In the genomic region with DNA sequence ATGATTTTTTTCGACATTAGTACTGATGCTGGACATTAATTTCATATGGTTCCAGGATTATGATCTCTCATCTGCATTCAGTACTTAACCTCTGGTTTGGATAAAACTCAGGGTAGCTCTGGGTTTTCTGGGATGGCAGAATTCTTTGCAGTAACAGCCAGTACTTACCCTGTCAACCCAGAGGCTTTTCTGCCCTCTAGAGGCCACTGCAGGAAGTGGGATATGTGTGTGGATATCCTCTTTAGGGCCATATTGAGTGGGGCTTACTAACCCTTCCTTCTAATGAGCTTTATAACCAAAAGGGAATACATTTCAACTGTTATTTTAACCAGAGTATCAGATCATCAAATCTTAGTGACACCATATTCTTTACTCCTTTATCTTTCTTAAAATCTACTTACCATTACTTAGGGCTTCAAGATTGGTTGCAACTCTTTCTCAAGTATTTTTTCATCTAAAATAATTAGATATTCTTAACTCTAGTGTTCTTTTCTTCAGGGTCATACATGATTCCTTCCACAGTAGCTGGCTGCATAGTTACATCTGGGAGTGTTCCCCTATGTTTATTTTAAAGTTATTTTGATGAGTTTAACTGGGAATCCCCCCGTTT, we compare ENCODE assay signal across 8 cellular contexts.
DNase-seq lines count a peak whose midpoint lies in the region; ATAC-seq, FAIRE-seq and TF ChIP-seq lines count a peak whose summit lies in the region.

No MANE protein-coding gene starts in this region.

- no peak overlapping the region for H3K9ac ChIP-seq in OCI-LY1 (ENCODE audit: low read length)

- no peak for DNase-seq in GM12864 (ENCODE audit: low read depth)
- DNase-seq in HTR-8/SVneo (ENCODE audit: insufficient read length, low spot score): peak; percentile 6
- DNase-seq in fibroblast of pulmonary artery (ENCODE audit: low read depth): no peak
- no peak for DNase-seq in EL
- no peak for DNase-seq in effector CD8-positive, alpha-beta T cell (lab: John Stamatoyannopoulos, UW)
- no peak for DNase-seq in naive thymus-derived CD4-positive, alpha-beta T cell
- DNase-seq in posterior vena cava (ENCODE audit: low spot score): no peak

- no peak overlapping the region for H3K27ac ChIP-seq in OCI-LY1 (ENCODE audit: low read depth, low read length, poor library complexity, severe bottlenecking)
- no peak overlapping the region for H3K27ac ChIP-seq in naive thymus-derived CD4-positive, alpha-beta T cell (ENCODE audit: low read depth, low read length)

- H3K9me3 Mint-ChIP-seq in naive thymus-derived CD4-positive, alpha-beta T cell: peaks cover 0 to 18% (median 10%) of the 10 kb centered on the region in 11 donors

- no peak for FAIRE-seq in HTR-8/SVneo (lab: Jason Lieb, UNC)

- no peak for ATAC-seq in naive thymus-derived CD4-positive, alpha-beta T cell

- no peaks in the 10 kb centered on the region for H3K79me2 ChIP-seq in OCI-LY1 (ENCODE audit: insufficient read depth, low read length)

- TF ChIP-seq CTCF in GM12864 (IDR thresholded peaks at IDR 0.05; ENCODE audit: low read depth, low read length, missing control alignments): peak; percentile 20
- peak; percentile 83 for TF ChIP-seq CTCF in OCI-LY1 (IDR thresholded peaks at IDR 0.05; ENCODE audit: low read length)
- peak; percentile 17 for TF ChIP-seq CTCF in fibroblast of pulmonary artery (IDR thresholded peaks at IDR 0.05; ENCODE audit: low read length, missing control alignments)

- H3K36me3 ChIP-seq in OCI-LY1 (ENCODE audit: insufficient read depth, low read length): no peaks in the 10 kb centered on the region
- H3K36me3 ChIP-seq in naive thymus-derived CD4-positive, alpha-beta T cell (ENCODE audit: control insufficient read depth in 2 of 3, insufficient read depth in 3 of 3, low read length in 3 of 3): no peaks in the 10 kb centered on the region

- H3K27me3 ChIP-seq in OCI-LY1 (ENCODE audit: insufficient read depth, low read length): no peaks in the 10 kb centered on the region
- H3K27me3 ChIP-seq in naive thymus-derived CD4-positive, alpha-beta T cell (ENCODE audit: control insufficient read depth in 2 of 2, insufficient read depth in 2 of 2, low read length in 2 of 2): no peaks in the 10 kb centered on the region

- H3K36me3 Mint-ChIP-seq in naive thymus-derived CD4-positive, alpha-beta T cell: no peaks in the 10 kb centered on the region

- H3K4me3 Mint-ChIP-seq in naive thymus-derived CD4-positive, alpha-beta T cell: no peak overlapping the region

- CTCF ChIA-PET in naive thymus-derived CD4-positive, alpha-beta T cell (lab: Charles Lee): no interaction called here

- no peaks in the 10 kb centered on the region for H3K4me1 Mint-ChIP-seq in naive thymus-derived CD4-positive, alpha-beta T cell

- H3K4me1 ChIP-seq in OCI-LY1 (ENCODE audit: insufficient read depth, low read length, severe bottlenecking): no peaks in the 10 kb centered on the region
- H3K4me1 ChIP-seq in naive thymus-derived CD4-positive, alpha-beta T cell (ENCODE audit: control insufficient read depth in 2 of 2, insufficient read depth in 2 of 2, low read length in 2 of 2): no peaks in the 10 kb centered on the region

- H3K27ac Mint-ChIP-seq in naive thymus-derived CD4-positive, alpha-beta T cell: no peak overlapping the region

- intact Hi-C loops in naive thymus-derived CD4-positive, alpha-beta T cell (cut with micrococcal nuclease): no loop called here
- intact Hi-C loops in posterior vena cava (cut with DNase I): no loop called here

- no peaks in the 10 kb centered on the region for H3K9me3 ChIP-seq in OCI-LY1 (ENCODE audit: low read length)
- H3K9me3 ChIP-seq in naive thymus-derived CD4-positive, alpha-beta T cell (ENCODE audit: control insufficient read depth in 2 of 3, low read length in 3 of 3): no peaks in the 10 kb centered on the region

- no peaks in the 10 kb centered on the region for H3K9me2 ChIP-seq in OCI-LY1 (ENCODE audit: low read depth, low read length)

- no peak overlapping the region for H3K4me2 ChIP-seq in OCI-LY1 (ENCODE audit: low read length)

- H3K4me3 ChIP-seq in GM12864 (ENCODE audit: low read depth, low read length): no peak overlapping the region
- H3K4me3 ChIP-seq in OCI-LY1 (ENCODE audit: low read depth, low read length, poor library complexity, severe bottlenecking): no peak overlapping the region
- no peak overlapping the region for H3K4me3 ChIP-seq in fibroblast of pulmonary artery (replicated peaks; ENCODE audit: low read depth, low read length)
- H3K4me3 ChIP-seq in naive thymus-derived CD4-positive, alpha-beta T cell (ENCODE audit: low read length): no peak overlapping the region

- no peaks in the 10 kb centered on the region for H4K20me1 ChIP-seq in OCI-LY1 (ENCODE audit: insufficient read depth, low read length)

- no peak overlapping the region for H2AFZ ChIP-seq in OCI-LY1 (ENCODE audit: low read length)

- no peaks in the 10 kb centered on the region for H3F3A ChIP-seq in OCI-LY1 (ENCODE audit: insufficient read depth, low read length)

- POLR2A ChIA-PET in naive thymus-derived CD4-positive, alpha-beta T cell (lab: Charles Lee): no interaction called here

- no peaks in the 10 kb centered on the region for H3K27me3 Mint-ChIP-seq in naive thymus-derived CD4-positive, alpha-beta T cell

Comparison
In these comparisons a context has a peak if more than half of its experiments do, and no peak if none do; other contexts are left out.
1. CTCF ChIP-seq: peak in every context shown above with its lines; median percentile 83 in OCI-LY1; 20 in GM12864; 17 in fibroblast of pulmonary artery.